ENCODE assay signal across 31 cellular contexts in the genomic region with DNA sequence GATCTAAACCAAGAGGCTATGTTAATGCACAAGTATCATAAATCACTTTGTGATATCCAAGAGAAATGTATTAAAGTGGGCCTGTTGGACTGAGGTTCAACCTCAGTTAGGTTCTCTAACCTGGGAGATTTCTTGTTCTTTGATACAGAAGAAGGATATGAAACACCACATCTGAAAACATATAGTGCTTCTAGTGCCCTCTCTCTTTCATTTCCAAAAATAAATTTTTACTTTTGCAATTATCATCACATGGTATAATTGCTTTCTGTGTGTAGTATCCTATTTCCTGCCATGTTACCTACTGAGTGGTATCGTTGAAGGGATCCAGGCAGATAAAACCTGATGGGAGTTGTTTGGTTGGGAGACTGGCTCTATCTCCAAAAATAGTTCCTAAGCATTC.
DNase-seq lines count a peak whose midpoint lies in the region; ATAC-seq and TF ChIP-seq lines count a peak whose summit lies in the region.
"Had no signal": no experiment of that assay in that cellular context is flagged by ENCODE, and none has a peak within 500 bp of the region (broad histone marks: within the 10 kb centered on the region; RNA-seq: fewer than 3 reads in every experiment).

No MANE protein-coding gene starts in this region.

- no peak for DNase-seq in SK-N-SH
- DNase-seq in OCI-M1 (lab: John Stamatoyannopoulos, UW) = peak; percentile 8
- DNase-seq in SKM-1 (lab: John Stamatoyannopoulos, UW; ENCODE audit: unreplicated experiment) = no peak
- no peak for DNase-seq in NCI-H2081 treated with DMSO at 0.1 percent for 48 hours (lab: John Stamatoyannopoulos, UW)
- no peak for DNase-seq in HPDE6-E6E7 (ENCODE audit: extremely low spot score)
- DNase-seq in epidermal melanocyte (ENCODE audit: insufficient read length, low spot score) = no peak
- DNase-seq: activated CD4-positive, CD25-positive, alpha-beta regulatory T cell treated with anti-CD3 and anti-CD28 coated beads, Interleukin-2, amount 50 U/mL, for 72 hours; activated CD8-positive, alpha-beta T cell treated with anti-CD3 and anti-CD28 coated beads, Interleukin-2, amount 10 ng/mL, durations not matched to agents 7 days and 5 days; activated gamma-delta T cell treated with Interleukin-2 at 50 U/mL for 16 hours; CD8-positive, alpha-beta T cell; DMS 273 treated with DMSO at 0.1 percent for 48 hours; effector CD4-positive, alpha-beta T cell; erythroblast; foreskin melanocyte; HFFc6; left colon; mesenchymal stem cell; NCI-H1092; NCI-H187 treated with DMSO at 0.1 percent for 48 hours; NCI-H226; NCI-H82; stomach; T-helper 1 cell had no signal

- no peak for TF ChIP-seq RAD21 in SK-N-SH (IDR thresholded peaks at IDR 0.05; ENCODE audit: low read length)

- POLR2A ChIA-PET in SK-N-SH (lab: Yijun Ruan, JAX) = no interaction called here

- WGBS in SK-N-SH (ENCODE audit: low lambda C conversion rate) = 65% methylated on average over 1 of the region's 1 CpG

- no peaks in the 10 kb centered on the region for H3K36me3 ChIP-seq in SK-N-SH (replicated peaks in 1 of 2; ENCODE audit: control insufficient read depth in 1 of 2, insufficient read depth in 2 of 2, low read length in 1 of 2)
- H3K36me3 ChIP-seq: neutrophil, prostate gland, stomach, tibial nerve had no signal

- TF ChIP-seq EP300 in SK-N-SH (IDR thresholded peaks at IDR 0.05; ENCODE audit: borderline replicate concordance in 1 of 2, low read depth in 1 of 2, low read length in 1 of 2) = no peak

- H3K27ac ChIP-seq in SK-N-SH (ENCODE audit: low read depth in 2 of 2, low read length in 1 of 2) = no peak overlapping the region
- H3K27ac ChIP-seq: HL-60, neutrophil, prostate gland, stomach, tibial nerve had no signal

- TF ChIP-seq CTCF in SK-N-SH (IDR thresholded peaks at IDR 0.05) = no peak

- CTCF ChIA-PET in SK-N-SH (lab: Yijun Ruan, JAX) = no interaction called here

- no peaks in the 10 kb centered on the region for H3K9me2 ChIP-seq in SK-N-SH

- H3K79me2 ChIP-seq in SK-N-SH (ENCODE audit: insufficient read depth) = no peaks in the 10 kb centered on the region

- no peaks in the 10 kb centered on the region for H3F3A ChIP-seq in SK-N-SH (replicated peaks; ENCODE audit: insufficient read depth)

- peak overlapping the region; percentile 2; the same call in 1 of the 2 replicates for H2AFZ ChIP-seq in SK-N-SH (ENCODE audit: low read depth)

- no peak overlapping the region for H3K9ac ChIP-seq in SK-N-SH

- no peaks in the 10 kb centered on the region for H3K9me3 ChIP-seq in SK-N-SH
- H3K9me3 ChIP-seq: neutrophil, prostate gland, stomach, tibial nerve had no signal

- H4K20me1 ChIP-seq in SK-N-SH (ENCODE audit: insufficient read depth) = no peaks in the 10 kb centered on the region

- no peak overlapping the region for H3K4me3 ChIP-seq in SK-N-SH (ENCODE audit: low read depth in 2 of 2, low read length in 1 of 2)
- H3K4me3 ChIP-seq: prostate gland, stomach, tibial nerve had no signal

- H3K4me2 ChIP-seq in SK-N-SH = no peak overlapping the region

- ATAC-seq in SK-N-SH treated with all-trans-retinoic acid at 6 μM for 48 hours (no peak), HG03280 (IDR thresholded peaks at IDR 0.05; ENCODE audit: unreplicated experiment) (peak; percentile 59)
- ATAC-seq: activated CD8-positive, alpha-beta T cell treated with anti-CD3 and anti-CD28 coated beads, Interleukin-2, amount 10 ng/mL, durations not matched to agents 7 days and 5 days; CD8-positive, alpha-beta T cell; HepG2; left colon; Panc1 had no signal

- no peaks in the 10 kb centered on the region for H3K4me1 ChIP-seq in SK-N-SH (ENCODE audit: control insufficient read depth in 1 of 2, insufficient read depth in 2 of 2, low read depth in 1 of 2, low read length in 1 of 2)
- H3K4me1 ChIP-seq: prostate gland, stomach, tibial nerve had no signal

- no peaks in the 10 kb centered on the region for H3K27me3 ChIP-seq in SK-N-SH (ENCODE audit: insufficient read depth)
- H3K27me3 ChIP-seq: neutrophil, stomach, tibial nerve had no signal

TF ChIP-seq in SK-N-SH, 30 proteins besides CTCF, POLR2A, EP300 and RAD21:
- TF ChIP-seq, protein P1, sequence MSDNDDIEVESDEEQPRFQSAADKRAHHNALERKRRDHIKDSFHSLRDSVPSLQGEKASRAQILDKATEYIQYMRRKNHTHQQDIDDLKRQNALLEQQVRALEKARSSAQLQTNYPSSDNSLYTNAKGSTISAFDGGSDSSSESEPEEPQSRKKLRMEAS (IDR thresholded peaks at IDR 0.05; ENCODE audit: low read depth) = no peak
- TF ChIP-seq TCF12 (IDR thresholded peaks at IDR 0.05) = no peak
- TF ChIP-seq, protein P2, sequence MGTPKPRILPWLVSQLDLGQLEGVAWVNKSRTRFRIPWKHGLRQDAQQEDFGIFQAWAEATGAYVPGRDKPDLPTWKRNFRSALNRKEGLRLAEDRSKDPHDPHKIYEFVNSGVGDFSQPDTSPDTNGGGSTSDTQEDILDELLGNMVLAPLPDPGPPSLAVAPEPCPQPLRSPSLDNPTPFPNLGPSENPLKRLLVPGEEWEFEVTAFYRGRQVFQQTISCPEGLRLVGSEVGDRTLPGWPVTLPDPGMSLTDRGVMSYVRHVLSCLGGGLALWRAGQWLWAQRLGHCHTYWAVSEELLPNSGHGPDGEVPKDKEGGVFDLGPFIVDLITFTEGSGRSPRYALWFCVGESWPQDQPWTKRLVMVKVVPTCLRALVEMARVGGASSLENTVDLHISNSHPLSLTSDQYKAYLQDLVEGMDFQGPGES (IDR thresholded peaks at IDR 0.05; ENCODE audit: low read depth, low read length) = no peak
- TF ChIP-seq TEAD4 (IDR thresholded peaks at IDR 0.05; ENCODE audit: borderline replicate concordance, insufficient read depth) = no peak
- TF ChIP-seq, protein P3, sequence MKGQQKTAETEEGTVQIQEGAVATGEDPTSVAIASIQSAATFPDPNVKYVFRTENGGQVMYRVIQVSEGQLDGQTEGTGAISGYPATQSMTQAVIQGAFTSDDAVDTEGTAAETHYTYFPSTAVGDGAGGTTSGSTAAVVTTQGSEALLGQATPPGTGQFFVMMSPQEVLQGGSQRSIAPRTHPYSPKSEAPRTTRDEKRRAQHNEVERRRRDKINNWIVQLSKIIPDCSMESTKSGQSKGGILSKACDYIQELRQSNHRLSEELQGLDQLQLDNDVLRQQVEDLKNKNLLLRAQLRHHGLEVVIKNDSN (IDR thresholded peaks at IDR 0.05; ENCODE audit: borderline replicate concordance, low read depth) = no peak
- TF ChIP-seq FOXM1 (IDR thresholded peaks at IDR 0.05; ENCODE audit: low read depth) = no peak
- TF ChIP-seq FOSL2 (IDR thresholded peaks at IDR 0.05; ENCODE audit: borderline replicate concordance, low read depth) = no peak
- TF ChIP-seq GATA2 (CRISPR knock-in tag; IDR thresholded peaks at IDR 0.05) = no peak
- TF ChIP-seq MEF2A (IDR thresholded peaks at IDR 0.05; ENCODE audit: borderline replicate concordance, low read depth) = no peak
- TF ChIP-seq RFX5 (IDR thresholded peaks at IDR 0.05; ENCODE audit: low read length) = no peak
- no peak for TF ChIP-seq RCOR1 (IDR thresholded peaks at IDR 0.05; ENCODE audit: low read length)
- TF ChIP-seq NRF1 (IDR thresholded peaks at IDR 0.05; ENCODE audit: low read depth, low read length) = no peak
TF ChIP-seq in SK-N-SH: peak in this region for 0.

TF ChIP-seq in SK-N-SH treated with all-trans-retinoic acid at 6 μM for 48 hours, 23 proteins besides CTCF, POLR2A, EP300 and RAD21 (continues in another document):
- TF ChIP-seq TCF4 (CRISPR knock-in tag; IDR thresholded peaks at IDR 0.05; ENCODE audit: borderline replicate concordance) (no peak), ZC3H10 (CRISPR knock-in tag; IDR thresholded peaks at IDR 0.05) (no peak), ESRRG (CRISPR knock-in tag; IDR thresholded peaks at IDR 0.05) (no peak), TOX (CRISPR knock-in tag; IDR thresholded peaks at IDR 0.05; ENCODE audit: borderline replicate concordance) (no peak), GLIS3 (CRISPR knock-in tag; IDR thresholded peaks at IDR 0.05) (no peak), ZNF70 (CRISPR knock-in tag; IDR thresholded peaks at IDR 0.05) (no peak), RARB (CRISPR knock-in tag; IDR thresholded peaks at IDR 0.05) (no peak)
- TF ChIP-seq, protein P4, sequence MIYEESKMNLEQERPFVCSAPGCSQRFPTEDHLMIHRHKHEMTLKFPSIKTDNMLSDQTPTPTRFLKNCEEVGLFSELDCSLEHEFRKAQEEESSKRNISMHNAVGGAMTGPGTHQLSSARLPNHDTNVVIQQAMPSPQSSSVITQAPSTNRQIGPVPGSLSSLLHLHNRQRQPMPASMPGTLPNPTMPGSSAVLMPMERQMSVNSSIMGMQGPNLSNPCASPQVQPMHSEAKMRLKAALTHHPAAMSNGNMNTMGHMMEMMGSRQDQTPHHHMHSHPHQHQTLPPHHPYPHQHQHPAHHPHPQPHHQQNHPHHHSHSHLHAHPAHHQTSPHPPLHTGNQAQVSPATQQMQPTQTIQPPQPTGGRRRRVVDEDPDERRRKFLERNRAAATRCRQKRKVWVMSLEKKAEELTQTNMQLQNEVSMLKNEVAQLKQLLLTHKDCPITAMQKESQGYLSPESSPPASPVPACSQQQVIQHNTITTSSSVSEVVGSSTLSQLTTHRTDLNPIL (CRISPR knock-in tag; IDR thresholded peaks at IDR 0.05; ENCODE audit: low read depth) = no peak
- TF ChIP-seq, protein P5, sequence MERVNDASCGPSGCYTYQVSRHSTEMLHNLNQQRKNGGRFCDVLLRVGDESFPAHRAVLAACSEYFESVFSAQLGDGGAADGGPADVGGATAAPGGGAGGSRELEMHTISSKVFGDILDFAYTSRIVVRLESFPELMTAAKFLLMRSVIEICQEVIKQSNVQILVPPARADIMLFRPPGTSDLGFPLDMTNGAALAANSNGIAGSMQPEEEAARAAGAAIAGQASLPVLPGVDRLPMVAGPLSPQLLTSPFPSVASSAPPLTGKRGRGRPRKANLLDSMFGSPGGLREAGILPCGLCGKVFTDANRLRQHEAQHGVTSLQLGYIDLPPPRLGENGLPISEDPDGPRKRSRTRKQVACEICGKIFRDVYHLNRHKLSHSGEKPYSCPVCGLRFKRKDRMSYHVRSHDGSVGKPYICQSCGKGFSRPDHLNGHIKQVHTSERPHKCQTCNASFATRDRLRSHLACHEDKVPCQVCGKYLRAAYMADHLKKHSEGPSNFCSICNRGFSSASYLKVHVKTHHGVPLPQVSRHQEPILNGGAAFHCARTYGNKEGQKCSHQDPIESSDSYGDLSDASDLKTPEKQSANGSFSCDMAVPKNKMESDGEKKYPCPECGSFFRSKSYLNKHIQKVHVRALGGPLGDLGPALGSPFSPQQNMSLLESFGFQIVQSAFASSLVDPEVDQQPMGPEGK (CRISPR knock-in tag; IDR thresholded peaks at IDR 0.05; ENCODE audit: borderline replicate concordance) = no peak
